ENCODE assay signal across 7 cellular contexts in genomic region chr17:48907713-48908046, GRCh38. TPM values are rescaled to one million over a fixed set of nuclear protein-coding genes. Genes with fewer than 3 reads are reported as not detected.
DNase-seq lines count a peak whose midpoint lies in the region; ATAC-seq, FAIRE-seq and TF ChIP-seq lines count a peak whose summit lies in the region.

No MANE protein-coding gene starts in this region.

- H3K27me3 ChIP-seq in MM.1S (replicated peaks; ENCODE audit: insufficient read depth, low read length) (no peaks in the 10 kb centered on the region), K562 (ENCODE audit: control insufficient read depth in 2 of 2, insufficient read depth in 2 of 2, low read length in 2 of 2) (no peaks in the 10 kb centered on the region), thoracic aorta (replicated peaks; ENCODE audit: insufficient read depth) (no peaks in the 10 kb centered on the region)

- no peak for TF ChIP-seq POLR2A in K562 (conservative IDR thresholded peaks at IDR 0.05)

- H3K79me2 ChIP-seq in MM.1S (ENCODE audit: low read length) (peaks cover 41% of the 10 kb centered on the region), K562 (ENCODE audit: control insufficient read depth, insufficient read depth, low read length) (peaks cover 50% of the 10 kb centered on the region)

- H3K27ac ChIP-seq in MM.1S (ENCODE audit: low read length) (peak overlapping the region; percentile 69), K562 (ENCODE audit: extremely low read depth, low read depth, low read length) (peak overlapping the region; percentile 91), thoracic aorta (peak overlapping the region; percentile 68 to 80)

- in situ Hi-C loops in K562 (cut with MboI) = no loop called here

- no peaks in the 10 kb centered on the region for H3K9me1 ChIP-seq in K562 (ENCODE audit: control insufficient read depth, insufficient read depth, low read length)

- ATAC-seq in K562 (no peak), left colon (peak; percentile 0), thoracic aorta (ENCODE audit: insufficient number of reproducible peaks, low FRiP score, low read depth) (no peak)

- TF ChIP-seq EP300 in K562 (IDR thresholded peaks at IDR 0.05; ENCODE audit: low read length) = no peak

- TF ChIP-seq CTCF in MM.1S (IDR thresholded peaks at IDR 0.05; ENCODE audit: low read length) (no peak), K562 (IDR thresholded peaks at IDR 0.05 in 2 of 3, conservative IDR thresholded peaks at IDR 0.05 in 1 of 3; ENCODE audit: insufficient read depth in 2 of 3, low read depth in 1 of 3, low read length in 3 of 3) (no peak), thoracic aorta (IDR thresholded peaks at IDR 0.05) (no peak)

- H3K9me3 ChIP-seq in MM.1S (replicated peaks; ENCODE audit: insufficient read depth, low read length) = no peaks in the 10 kb centered on the region
- no peaks in the 10 kb centered on the region for H3K9me3 ChIP-seq in K562 (replicated peaks; ENCODE audit: control insufficient read depth, insufficient read depth, low read depth, low read length)
- H3K9me3 ChIP-seq in thoracic aorta = no peaks in the 10 kb centered on the region

- peak overlapping the region; percentile 77 for H2AFZ ChIP-seq in MM.1S (ENCODE audit: low read length)
- H2AFZ ChIP-seq in K562 (ENCODE audit: low read depth, low read length) = peak overlapping the region; percentile 92

- no peaks in the 10 kb centered on the region for H3K9me2 ChIP-seq in MM.1S (replicated peaks; ENCODE audit: insufficient read depth, low read length)

- H4K20me1 ChIP-seq in MM.1S (ENCODE audit: insufficient read depth, low read length) (no peaks in the 10 kb centered on the region), K562 (replicated peaks; ENCODE audit: control insufficient read depth, insufficient read depth, low read length) (peaks cover 6% of the 10 kb centered on the region; the same call in 1 of the 2 replicates)

- peaks cover 6% of the 10 kb centered on the region; the same call in 1 of the 2 replicates for H3F3A ChIP-seq in MM.1S (ENCODE audit: insufficient read depth, low read length)

- H3K36me3 ChIP-seq in MM.1S (replicated peaks; ENCODE audit: insufficient read depth, low read length) (no peaks in the 10 kb centered on the region), K562 (ENCODE audit: control insufficient read depth, insufficient read depth, low read length) (peaks cover 33% of the 10 kb centered on the region), thoracic aorta (no peaks in the 10 kb centered on the region)

- peak overlapping the region; percentile 99 for H3K4me2 ChIP-seq in MM.1S (ENCODE audit: low read depth, low read length)
- H3K4me2 ChIP-seq in K562 (ENCODE audit: insufficient read depth, low read length) = peak overlapping the region; percentile 99

- H3K4me3 ChIP-seq in GM08714 (ENCODE audit: low read length) (peak overlapping the region; percentile 91), MM.1S (ENCODE audit: low read length) (peak overlapping the region; percentile 65), K562 (peak overlapping the region; percentile 88), thoracic aorta (peak overlapping the region; percentile 72)

- TSS peak; percentile 92 for BruUV-seq in K562 (replicated peaks; lab: Mats Ljungman, UMichigan)

- H3K9ac ChIP-seq in MM.1S (ENCODE audit: low read length) (peak overlapping the region; percentile 81), K562 (ENCODE audit: insufficient read depth in 1 of 2, low read depth in 2 of 2, low read length in 2 of 2) (peak overlapping the region; percentile 86 to 98)

- intact Hi-C loops in K562 (cut with micrococcal nuclease) = loop anchor here (1.0 to 5.0 kb wide), 2 partner anchors 15 to 90 kb away; partner anchors contain the start of genes ATP5MC1 and IGF2BP1
- intact Hi-C loops in left colon (cut with DNase I, micrococcal nuclease) = no loop called here

- CTCF ChIA-PET in K562 (lab: Yijun Ruan, JAX; ENCODE audit: low intra/inter-chr PET ratio) = interaction anchor here (0.7 kb wide), 1 partner anchor 36 kb away, joined by 3 read pairs; no protein-coding TSS in a partner anchor

- POLR2A ChIA-PET in K562 (lab: Yijun Ruan, JAX) = interaction anchor here (0.6 to 8.2 kb wide), 5 partner anchors 9 to 1206 kb away, joined by 3 to 52 read pairs (median 3); partner anchors contain the start of gene ATP5MC1

- DNase-seq in MM.1S (peak; percentile 34), K562 (ENCODE audit: extremely low read depth in 1 of 4, low spot score in 3 of 4) (no peak), left colon (no peak), thoracic aorta (ENCODE audit: low spot score) (no peak), OCI-M2 (lab: John Stamatoyannopoulos, UW; ENCODE audit: unreplicated experiment) (no peak)
- DNase-seq in NK-92 treated with Interleukin-12 subunit alpha and Interleukin-12 subunit beta, amount 100 ng/mL, for 24 hours (lab: John Stamatoyannopoulos, UW) = no peak

- no peak for TF ChIP-seq RAD21 in K562 (CRISPR knock-in tag; conservative IDR thresholded peaks at IDR 0.05 in 1 of 2, IDR thresholded peaks at IDR 0.05 in 1 of 2)

- no peak for FAIRE-seq in K562 (lab: Jason Lieb, UNC)

- peaks cover 10% of the 10 kb centered on the region for H3K4me1 ChIP-seq in MM.1S (ENCODE audit: low read length)
- peaks cover 8 to 12% of the 10 kb centered on the region in 2 experiments; a peak in 4 of 5 replicates for H3K4me1 ChIP-seq in K562 (replicated peaks in 1 of 2; ENCODE audit: control insufficient read depth in 2 of 2, insufficient read depth in 2 of 2, low read length in 2 of 2)
- H3K4me1 ChIP-seq in thoracic aorta (ENCODE audit: control insufficient read depth in 1 of 2, low read depth in 2 of 2) = peaks cover 22 to 29% of the 10 kb centered on the region in 2 donors

- WGBS in K562 (ENCODE audit: insufficient coverage, low coverage, missing lambda C conversion rate) = 3% methylated on average over 2 of the region's 2 CpGs

RNA-seq across cellular contexts. Expression of gene UBE2Z, which starts 0.5 kb away (rescaled TPM):
- total RNA-seq in K562 (2011; cell fraction: chromatin; rRNA removed; ENCODE audit: low replicate concordance) = 182 and 197 TPM in 2 replicates
- total RNA-seq in K562 (2011; cell fraction: nucleolus; rRNA removed) = 99.5 and 104 TPM in 2 replicates
- 156 and 243 TPM in 2 replicates for total RNA-seq in K562 (2011; cell fraction: nucleoplasm; rRNA removed)
- total RNA-seq in K562 (2014; rRNA removed) (28.3 and 35.2 TPM in 2 replicates), K562 (2014; rRNA removed; fragmentation: Illumina TruSeq; extraction: Trizol) (32.4 and 35.3 TPM in 2 replicates), K562 (2015; rRNA removed; fragmentation: Illumina TruSeq; extraction: Trizol) (38.2 and 38.5 TPM in 2 replicates), K562 (2021) (42.2 and 48.2 TPM in 2 replicates), left colon (10 to 100 TPM; 65.7 to 65.8 TPM), thoracic aorta (10 to 100 TPM; 63.2 to 90.7 TPM)
- polyA plus RNA-seq in K562 (2011; rRNA removed) (79.9 and 89.0 TPM in 2 replicates), K562 (2014; fragmentation: Illumina TruSeq; extraction: Trizol) (46.0 and 54.8 TPM in 2 replicates), K562 (2014; fragmentation: Nextera tagmentation; extraction: Ambion mirVana) (10 to 100 TPM; 11.8 to 15.0 TPM), K562 (2014; rRNA removed) (43.9 and 45.9 TPM in 2 replicates)
- 69.0 and 70.8 TPM in 2 replicates for polyA plus RNA-seq in K562 (2011; cell fraction: cytosol; rRNA removed)
- 115 and 121 TPM in 2 replicates for polyA plus RNA-seq in K562 (2011; cell fraction: nucleus; rRNA removed)
- polyA plus RNA-seq in K562 (2012) = 39.3 and 41.0 TPM in 2 replicates
- polyA minus RNA-seq in K562 (2011; rRNA and poly(A)+ RNA removed) = 70.7 and 82.0 TPM in 2 replicates
- 36.6 and 52.0 TPM in 2 replicates for polyA minus RNA-seq in K562 (2011; cell fraction: cytosol; rRNA and poly(A)+ RNA removed)
- 26.9 and 43.7 TPM in 2 replicates for polyA minus RNA-seq in K562 (2011; cell fraction: nucleus; rRNA and poly(A)+ RNA removed)

RNA-seq across cellular contexts. Expression of gene ATP5MC1, which starts 15.1 kb away (rescaled TPM):
- total RNA-seq in K562 (2011; cell fraction: chromatin; rRNA removed; ENCODE audit: low replicate concordance) = 35.2 and 57.1 TPM in 2 replicates
- 67.1 and 89.4 TPM in 2 replicates for total RNA-seq in K562 (2011; cell fraction: nucleolus; rRNA removed)
- 73.1 and 76.9 TPM in 2 replicates for total RNA-seq in K562 (2011; cell fraction: nucleoplasm; rRNA removed)
- 159 and 236 TPM in 2 replicates for total RNA-seq in K562 (2014; rRNA removed)
- total RNA-seq in K562 (2014; rRNA removed; fragmentation: Illumina TruSeq; extraction: Trizol) = 375 and 378 TPM in 2 replicates
- total RNA-seq in K562 (2015; rRNA removed; fragmentation: Illumina TruSeq; extraction: Trizol) = 440 and 490 TPM in 2 replicates
- total RNA-seq in K562 (2021) = 181 and 187 TPM in 2 replicates
- polyA plus RNA-seq in K562 (2011; rRNA removed) = 426 and 446 TPM in 2 replicates
- polyA plus RNA-seq in K562 (2011; cell fraction: cytosol; rRNA removed) = 1,075 and 1,305 TPM in 2 replicates
- polyA plus RNA-seq in K562 (2011; cell fraction: nucleus; rRNA removed) = 217 and 220 TPM in 2 replicates
- polyA plus RNA-seq in K562 (2012) = 282 and 515 TPM in 2 replicates
- polyA plus RNA-seq in K562 (2014; fragmentation: Illumina TruSeq; extraction: Trizol) = 508 and 534 TPM in 2 replicates
- 1,000 to 10,000 TPM; 1,208 to 1,488 TPM for polyA plus RNA-seq in K562 (2014; fragmentation: Nextera tagmentation; extraction: Ambion mirVana)
- polyA plus RNA-seq in K562 (2014; rRNA removed) = 334 and 377 TPM in 2 replicates
- polyA minus RNA-seq in K562 (2011; rRNA and poly(A)+ RNA removed) = 80.2 and 99.5 TPM in 2 replicates
- polyA minus RNA-seq in K562 (2011; cell fraction: cytosol; rRNA and poly(A)+ RNA removed) = 57.5 and 78.9 TPM in 2 replicates
- polyA minus RNA-seq in K562 (2011; cell fraction: nucleus; rRNA and poly(A)+ RNA removed) = 21.3 and 37.3 TPM in 2 replicates
- 100 to 1,000 TPM; 180 to 246 TPM for total RNA-seq in left colon
- 10 to 100 TPM; 43.2 to 54.7 TPM for total RNA-seq in thoracic aorta

RNA-seq across cellular contexts. Expression of gene SNF8, which starts 37.0 kb away (rescaled TPM):
- 90.9 and 129 TPM in 2 replicates for total RNA-seq in K562 (2011; cell fraction: chromatin; rRNA removed; ENCODE audit: low replicate concordance)
- total RNA-seq in K562 (2011; cell fraction: nucleolus; rRNA removed) = 86.9 and 95.7 TPM in 2 replicates
- 108 and 129 TPM in 2 replicates for total RNA-seq in K562 (2011; cell fraction: nucleoplasm; rRNA removed)
- total RNA-seq in K562 (2014; rRNA removed) (126 and 127 TPM in 2 replicates), K562 (2014; rRNA removed; fragmentation: Illumina TruSeq; extraction: Trizol) (92.5 and 96.8 TPM in 2 replicates), K562 (2015; rRNA removed; fragmentation: Illumina TruSeq; extraction: Trizol) (90.9 and 92.9 TPM in 2 replicates), K562 (2021) (124 and 130 TPM in 2 replicates), left colon (100 to 1,000 TPM; 101 to 123 TPM), thoracic aorta (100 to 1,000 TPM; 118 to 121 TPM)
- polyA plus RNA-seq in K562 (2011; rRNA removed) (98.7 and 117 TPM in 2 replicates), K562 (2014; fragmentation: Illumina TruSeq; extraction: Trizol) (128 and 132 TPM in 2 replicates), K562 (2014; fragmentation: Nextera tagmentation; extraction: Ambion mirVana) (1 to 10 TPM; 6.9 to 9.0 TPM), K562 (2014; rRNA removed) (143 and 149 TPM in 2 replicates)
- polyA plus RNA-seq in K562 (2011; cell fraction: cytosol; rRNA removed) = 126 and 130 TPM in 2 replicates
- polyA plus RNA-seq in K562 (2011; cell fraction: nucleus; rRNA removed) = 54.4 and 56.9 TPM in 2 replicates
- 103 and 109 TPM in 2 replicates for polyA plus RNA-seq in K562 (2012)
- 76.9 and 111 TPM in 2 replicates for polyA minus RNA-seq in K562 (2011; rRNA and poly(A)+ RNA removed)
- polyA minus RNA-seq in K562 (2011; cell fraction: cytosol; rRNA and poly(A)+ RNA removed) = 45.1 and 48.6 TPM in 2 replicates
- 17.2 and 22.2 TPM in 2 replicates for polyA minus RNA-seq in K562 (2011; cell fraction: nucleus; rRNA and poly(A)+ RNA removed)
